ENCODE assay signal across 8 cellular contexts in the genomic region with DNA sequence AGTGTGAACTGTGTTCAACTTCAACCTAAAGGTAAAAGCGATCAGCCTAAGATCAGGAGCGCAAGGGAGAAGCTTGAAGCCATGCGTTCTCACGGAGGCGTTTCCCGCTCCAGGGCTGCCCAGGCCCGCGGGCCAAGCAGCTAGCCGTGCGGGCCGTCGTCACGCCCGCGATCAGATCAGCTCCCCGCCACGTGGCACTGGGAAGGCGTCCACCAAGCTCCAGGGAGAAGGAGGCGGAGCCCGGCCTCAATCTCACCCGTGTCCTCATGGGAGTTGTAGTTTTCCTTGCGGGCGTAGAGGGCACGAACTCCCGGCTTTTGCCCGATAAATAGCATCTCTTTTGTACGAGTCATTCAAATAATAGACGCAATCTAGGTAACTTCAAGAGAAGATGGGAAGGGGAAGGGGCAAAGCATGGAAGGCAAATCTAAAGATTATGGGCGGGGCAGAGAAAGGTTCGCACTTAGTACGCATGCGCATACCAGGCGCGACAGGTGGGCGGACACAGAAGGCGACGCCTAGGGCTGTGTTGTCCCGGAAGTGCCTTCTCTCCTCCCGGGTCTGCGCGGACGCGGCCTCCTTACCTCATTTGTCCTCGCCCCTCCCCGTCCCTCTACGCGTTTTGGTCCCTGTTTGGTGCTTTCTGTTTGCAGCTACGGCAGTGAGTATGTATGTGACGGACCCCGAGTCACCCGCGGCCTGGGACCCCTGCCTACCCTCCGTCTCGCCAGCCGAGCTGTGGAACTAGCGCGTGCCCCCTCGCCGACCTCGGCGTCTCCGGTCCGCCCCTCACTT. TPM values are rescaled to one million over a fixed set of nuclear protein-coding genes. Genes with fewer than 3 reads are reported as not detected.
A peak's percentile ranks its signal among the peaks of the same experiment; 100 is the strongest.
DNase-seq lines count a peak whose midpoint lies in the region; ATAC-seq and TF ChIP-seq lines count a peak whose summit lies in the region.

No MANE protein-coding gene starts in this region.

- no peak for TF ChIP-seq POLR2A in esophagus muscularis mucosa (IDR thresholded peaks at IDR 0.05; ENCODE audit: low read depth)

- H3K27me3 ChIP-seq in KMS-11 (ENCODE audit: insufficient read depth, low read depth): no peaks in the 10 kb centered on the region
- no peaks in the 10 kb centered on the region for H3K27me3 ChIP-seq in Panc1 (ENCODE audit: control insufficient read depth, insufficient read depth, low read length)
- H3K27me3 ChIP-seq in esophagus muscularis mucosa: no peaks in the 10 kb centered on the region
- no peaks in the 10 kb centered on the region for H3K27me3 ChIP-seq in muscle layer of colon (ENCODE audit: control insufficient read depth in 1 of 2, insufficient read depth in 2 of 2, low read length in 2 of 2)

- BruUV-seq in Panc1 (replicated peaks; lab: Mats Ljungman, UMichigan): TSS peak; percentile 95

- WGBS in esophagus muscularis mucosa: 2% methylated on average over 49 of the region's 63 CpGs

- peak overlapping the region; percentile 93 for H3K27ac Mint-ChIP-seq in activated T-cell treated with anti-CD3 and anti-CD28 coated beads, Interleukin-2, amount 50 U/mL, for 72 hours

- H3K27ac ChIP-seq in KMS-11: peak overlapping the region; percentile 61
- H3K27ac ChIP-seq in Panc1 (ENCODE audit: low read length): peak overlapping the region; percentile 92
- peak overlapping the region; percentile 84 to 93 (median 90) for H3K27ac ChIP-seq in esophagus muscularis mucosa (replicated peaks in 1 of 4)
- peak overlapping the region; percentile 78 for H3K27ac ChIP-seq in muscle layer of colon (ENCODE audit: low read depth, low read length)

- no peak for TF ChIP-seq EP300 in esophagus muscularis mucosa (IDR thresholded peaks at IDR 0.05)

- peaks cover 5% of the 10 kb centered on the region for H3K27me3 Mint-ChIP-seq in activated T-cell treated with anti-CD3 and anti-CD28 coated beads, Interleukin-2, amount 50 U/mL, for 72 hours (ENCODE audit: low read depth)

- peak overlapping the region; percentile 84 to 97 for H3K4me3 Mint-ChIP-seq in activated T-cell treated with anti-CD3 and anti-CD28 coated beads, Interleukin-2, amount 50 U/mL, for 72 hours

- H3K36me3 Mint-ChIP-seq in activated T-cell treated with anti-CD3 and anti-CD28 coated beads, Interleukin-2, amount 50 U/mL, for 72 hours (ENCODE audit: insufficient read depth in 2 of 2): peaks cover 0 to 3% of the 10 kb centered on the region in 2 donors

- no peak overlapping the region for H3K4me3 ChIP-seq in KMS-11 (IDR thresholded peaks at IDR 0.05; ENCODE audit: insufficient read depth, low read depth, low read length)
- H3K4me3 ChIP-seq in Panc1 (ENCODE audit: low read depth in 2 of 2, low read length in 2 of 2): peak overlapping the region; percentile 71 to 89
- peak overlapping the region; percentile 64 to 97 (median 89) for H3K4me3 ChIP-seq in esophagus muscularis mucosa
- H3K4me3 ChIP-seq in muscle layer of colon (ENCODE audit: low read depth in 1 of 2, low read length in 2 of 2): peak overlapping the region; percentile 38 to 83

- no peaks in the 10 kb centered on the region for H4K20me1 ChIP-seq in KMS-11 (ENCODE audit: insufficient read depth)

- peak overlapping the region; percentile 97 for H2AFZ ChIP-seq in KMS-11 (ENCODE audit: low read depth)

- no peaks in the 10 kb centered on the region for H3K9me3 Mint-ChIP-seq in activated T-cell treated with anti-CD3 and anti-CD28 coated beads, Interleukin-2, amount 50 U/mL, for 72 hours

- H3K4me1 Mint-ChIP-seq in activated T-cell treated with anti-CD3 and anti-CD28 coated beads, Interleukin-2, amount 50 U/mL, for 72 hours (ENCODE audit: low read depth): peaks cover 51% of the 10 kb centered on the region

- peaks cover 28% of the 10 kb centered on the region; the same call in 1 of the 2 replicates for H3K79me2 ChIP-seq in KMS-11 (ENCODE audit: insufficient read depth, low read depth)

- H3K4me1 ChIP-seq in KMS-11 (ENCODE audit: low read depth, poor library complexity, severe bottlenecking): peaks cover 18% of the 10 kb centered on the region
- H3K4me1 ChIP-seq in Panc1 (ENCODE audit: control insufficient read depth, insufficient read depth, low read length): peaks cover 14% of the 10 kb centered on the region; the same call in 1 of the 2 replicates
- peaks cover 12 to 33% (median 24%) of the 10 kb centered on the region in 4 donors for H3K4me1 ChIP-seq in esophagus muscularis mucosa
- peaks cover 5% of the 10 kb centered on the region for H3K4me1 ChIP-seq in muscle layer of colon (ENCODE audit: insufficient read depth, low read length)

- H3K4me2 ChIP-seq in KMS-11: peak overlapping the region; percentile 71

- ATAC-seq in GM21737 (IDR thresholded peaks at IDR 0.05; ENCODE audit: unreplicated experiment): peak; percentile 88
- ATAC-seq in Panc1: peak; percentile 99
- peak; percentile 97 to 98 for ATAC-seq in activated T-cell treated with anti-CD3 and anti-CD28 coated beads, Interleukin-2, amount 50 U/mL, for 72 hours (replicated peaks in 1 of 2)

- TF ChIP-seq CTCF in KMS-11 (conservative IDR thresholded peaks at IDR 0.05; ENCODE audit: low read depth, low read length) (no peak), Panc1 (IDR thresholded peaks at IDR 0.05) (no peak), esophagus muscularis mucosa (IDR thresholded peaks at IDR 0.05) (no peak)

- H3K9ac ChIP-seq in KMS-11: peak overlapping the region; percentile 89
- H3K9ac ChIP-seq in muscle layer of colon (ENCODE audit: low read length): peak overlapping the region; percentile 33

- in situ Hi-C loops in Panc1 (cut with HindIII; ENCODE audit: low pct_unique_long_range_greater_than_20kb, low sequenced_read_pairs): no loop called here

- H3K36me3 ChIP-seq in KMS-11 (ENCODE audit: insufficient read depth) (no peaks in the 10 kb centered on the region), Panc1 (ENCODE audit: control insufficient read depth, insufficient read depth, low read length) (no peaks in the 10 kb centered on the region), esophagus muscularis mucosa (no peaks in the 10 kb centered on the region), muscle layer of colon (ENCODE audit: insufficient read depth, low read length) (no peaks in the 10 kb centered on the region)

- DNase-seq in DMS53 treated with DMSO at 0.1 percent for 48 hours (lab: John Stamatoyannopoulos, UW; ENCODE audit: unreplicated experiment): peak; percentile 89
- DNase-seq in Panc1 (ENCODE audit: low read depth, low spot score): peak; percentile 94
- peak; percentile 92 to 95 for DNase-seq in activated T-cell treated with anti-CD3 and anti-CD28 coated beads, Interleukin-2, amount 50 U/mL, for 72 hours
- peak; percentile 98 for DNase-seq in esophagus muscularis mucosa (ENCODE audit: extremely low spot score)
- DNase-seq in stimulated activated CD8-positive, alpha-beta memory T cell treated with anti-CD3 and anti-CD28 coated beads, Interleukin-7, amount 100 ng/mL, for 1 hour (ENCODE audit: low read depth in 2 of 2): peak; percentile 80 to 81

- POLR2A ChIA-PET in Panc1 (lab: Charles Lee): interaction anchor here (0.6 to 0.7 kb wide), 4 partner anchors 16 to 704 kb away, joined by 3 to 10 read pairs (median 6); no protein-coding TSS in a partner anchor

- intact Hi-C loops in Panc1 (cut with micrococcal nuclease; ENCODE audit: unreplicated experiment): loop anchor here (2.0 to 10.0 kb wide), 2 partner anchors 45 to 205 kb away; a partner anchor contains a TSS
- intact Hi-C loops in esophagus muscularis mucosa (cut with DNase I): loop anchor here (2.0 kb wide), 1 partner anchor 41 kb away; a partner anchor contains a TSS

- CTCF ChIA-PET in Panc1 (lab: Charles Lee): interaction anchor here (0.6 to 0.7 kb wide), 2 partner anchors 46 to 192 kb away, joined by 3 to 4 read pairs; a partner anchor contains a TSS

- H3K9me3 ChIP-seq in Panc1 (ENCODE audit: control insufficient read depth, insufficient read depth, low read depth, low read length) (peaks cover 3% of the 10 kb centered on the region; the same call in 1 of the 2 replicates), esophagus muscularis mucosa (no peaks in the 10 kb centered on the region), muscle layer of colon (ENCODE audit: low read length) (no peaks in the 10 kb centered on the region)

RNA-seq across cellular contexts. Expression of a gene that starts 40.8 kb away (rescaled TPM):
- total RNA-seq in Panc1 (2021; ENCODE audit: unreplicated experiment) (43.7 TPM), esophagus muscularis mucosa (10 to 100 TPM; 12.1 to 19.1 (median 15.6) TPM)
- 25.2 TPM for polyA plus RNA-seq in Panc1 (2012; ENCODE audit: insufficient read length)
- 10 to 100 TPM; 47.2 to 47.4 TPM for total RNA-seq in activated T-cell treated with anti-CD3 and anti-CD28 coated beads, Interleukin-2, amount 50 U/mL, for 72 hours

RNA-seq across cellular contexts. Expression of a gene that starts 45.5 kb away (rescaled TPM):
- total RNA-seq in Panc1 (2021; ENCODE audit: unreplicated experiment) (0.39 TPM), esophagus muscularis mucosa (under 1 TPM in 1 of 4 donors, not detected in 3; 0.17 TPM)
- polyA plus RNA-seq in Panc1 (2012; ENCODE audit: insufficient read length): 0.05 TPM
- 1 to 10 TPM; 2.2 TPM for total RNA-seq in activated T-cell treated with anti-CD3 and anti-CD28 coated beads, Interleukin-2, amount 50 U/mL, for 72 hours
